Comparison of ENCODE assay signal across 19 cellular contexts in genomic region chr2:240499309-240500301, GRCh38. TPM values are rescaled to one million over a fixed set of nuclear protein-coding genes. Genes with fewer than 3 reads are reported as not detected.
DNase-seq lines count a peak whose midpoint lies in the region; ATAC-seq and TF ChIP-seq lines count a peak whose summit lies in the region.
"Had no signal": no experiment of that assay in that cellular context is flagged by ENCODE, and none has a peak within 500 bp of the region (broad histone marks: within the 10 kb centered on the region; RNA-seq: fewer than 3 reads in every experiment).

No MANE protein-coding gene starts in this region.

- no peaks in the 10 kb centered on the region for H3K27me3 ChIP-seq in vagina
- H3K27me3 ChIP-seq: left lung, testis had no signal

- DNase-seq in natural killer cell: peak; percentile 13
- no peak for DNase-seq in natural killer cell treated with Interleukin-12 subunit alpha and Interleukin-12 subunit beta and Interleukin-15 and Interleukin-18, amount 100 ng/mL, for 72 hours (ENCODE audit: low spot score)
- DNase-seq in coronary artery (ENCODE audit: low spot score): peak; percentile 65
- DNase-seq in mucosa of gallbladder (ENCODE audit: low spot score): peak; percentile 2
- peak; percentile 60 to 95 for DNase-seq in vagina (ENCODE audit: extremely low spot score in 2 of 2)
- DNase-seq in T-helper 1 cell: no peak
- DNase-seq: activated CD4-positive, CD25-positive, alpha-beta regulatory T cell; cerebellar nuclear complex; DND-41; effector CD8-positive, alpha-beta T cell; IMR-90; PC-9; small intestine; T1000; testis had no signal

- no peaks in the 10 kb centered on the region for H3K4me1 Mint-ChIP-seq in natural killer cell
- no peaks in the 10 kb centered on the region for H3K4me1 Mint-ChIP-seq in natural killer cell treated with Interleukin-12 subunit alpha and Interleukin-12 subunit beta and Interleukin-15 and Interleukin-18, amount 100 ng/mL, for 72 hours (ENCODE audit: low read depth in 2 of 2)
- H3K4me1 Mint-ChIP-seq: activated naive CD4-positive, alpha-beta T cell treated with anti-CD3 and anti-CD28 coated beads, Interleukin-2, amount 50 U/mL, for 24 hours had no signal

- H3K4me3 ChIP-seq in coronary artery (no peak overlapping the region), vagina (no peak overlapping the region)
- H3K4me3 ChIP-seq: left lung, PC-9, testis had no signal

- ATAC-seq in natural killer cell (no peak), GM18858 (IDR thresholded peaks at IDR 0.05; ENCODE audit: unreplicated experiment) (no peak)
- ATAC-seq in natural killer cell treated with Interleukin-12 subunit alpha and Interleukin-12 subunit beta and Interleukin-15 and Interleukin-18, amount 100 ng/mL, for 72 hours: no peak
- ATAC-seq: left lung had no signal

- H3K27me3 Mint-ChIP-seq in natural killer cell (ENCODE audit: low read depth in 2 of 2): no peaks in the 10 kb centered on the region
- no peaks in the 10 kb centered on the region for H3K27me3 Mint-ChIP-seq in natural killer cell treated with Interleukin-12 subunit alpha and Interleukin-12 subunit beta and Interleukin-15 and Interleukin-18, amount 100 ng/mL, for 72 hours
- H3K27me3 Mint-ChIP-seq: activated naive CD4-positive, alpha-beta T cell treated with anti-CD3 and anti-CD28 coated beads, Interleukin-2, amount 50 U/mL, for 24 hours had no signal

- intact Hi-C loops in natural killer cell (cut with micrococcal nuclease): no loop called here
- intact Hi-C loops in vagina (cut with DNase I): no loop called here

- no peak overlapping the region for H3K4me3 Mint-ChIP-seq in natural killer cell
- H3K4me3 Mint-ChIP-seq in natural killer cell treated with Interleukin-12 subunit alpha and Interleukin-12 subunit beta and Interleukin-15 and Interleukin-18, amount 100 ng/mL, for 72 hours: no peak overlapping the region
- H3K4me3 Mint-ChIP-seq: activated naive CD4-positive, alpha-beta T cell treated with anti-CD3 and anti-CD28 coated beads, Interleukin-2, amount 50 U/mL, for 24 hours had no signal

- no peaks in the 10 kb centered on the region for H3K9me3 ChIP-seq in vagina
- H3K9me3 ChIP-seq: testis had no signal

- TF ChIP-seq POLR2A in vagina (IDR thresholded peaks at IDR 0.05): no peak

- H3K27ac Mint-ChIP-seq in natural killer cell: no peak overlapping the region
- no peak overlapping the region for H3K27ac Mint-ChIP-seq in natural killer cell treated with Interleukin-12 subunit alpha and Interleukin-12 subunit beta and Interleukin-15 and Interleukin-18, amount 100 ng/mL, for 72 hours
- H3K27ac Mint-ChIP-seq: activated naive CD4-positive, alpha-beta T cell treated with anti-CD3 and anti-CD28 coated beads, Interleukin-2, amount 50 U/mL, for 24 hours had no signal

- H3K27ac ChIP-seq in coronary artery (no peak overlapping the region), vagina (no peak overlapping the region)
- H3K27ac ChIP-seq: HL-60, left lung, PC-9, testis had no signal

- TF ChIP-seq CTCF in natural killer cell (IDR thresholded peaks at IDR 0.05) (no peak), coronary artery (IDR thresholded peaks at IDR 0.05) (no peak), vagina (IDR thresholded peaks at IDR 0.05) (no peak)

- no peaks in the 10 kb centered on the region for H3K9me3 Mint-ChIP-seq in natural killer cell
- no peaks in the 10 kb centered on the region for H3K9me3 Mint-ChIP-seq in natural killer cell treated with Interleukin-12 subunit alpha and Interleukin-12 subunit beta and Interleukin-15 and Interleukin-18, amount 100 ng/mL, for 72 hours
- H3K9me3 Mint-ChIP-seq: activated naive CD4-positive, alpha-beta T cell treated with anti-CD3 and anti-CD28 coated beads, Interleukin-2, amount 50 U/mL, for 24 hours had no signal

- no peaks in the 10 kb centered on the region for H3K36me3 ChIP-seq in vagina

- peaks cover 6% of the 10 kb centered on the region for H3K36me3 Mint-ChIP-seq in natural killer cell
- peaks cover 13% of the 10 kb centered on the region for H3K36me3 Mint-ChIP-seq in natural killer cell treated with Interleukin-12 subunit alpha and Interleukin-12 subunit beta and Interleukin-15 and Interleukin-18, amount 100 ng/mL, for 72 hours

- H3K4me1 ChIP-seq in vagina: no peaks in the 10 kb centered on the region
- H3K4me1 ChIP-seq: left lung, testis had no signal

RNA-seq across cellular contexts. Expression of gene ANKMY1, which starts 58.2 kb away (rescaled TPM):
- total RNA-seq in natural killer cell (10 to 100 TPM; 43.8 to 51.5 (median 46.6) TPM), mucosa of gallbladder (25.6 TPM), vagina (20.6 TPM)
- 10 to 100 TPM; 13.0 to 40.9 TPM for total RNA-seq in natural killer cell treated with Interleukin-12 subunit alpha and Interleukin-12 subunit beta and Interleukin-15 and Interleukin-18, amount 100 ng/mL, for 72 hours

Comparison
In these comparisons a context has a peak if more than half of its experiments do, and no peak if none do; other contexts are left out.
1. DNase-seq: peak in natural killer cell (single experiment), coronary artery (single experiment), mucosa of gallbladder (single experiment) and vagina (2 of 2); none in natural killer cell treated with Interleukin-12 subunit alpha and Interleukin-12 subunit beta and Interleukin-15 and Interleukin-18, amount 100 ng/mL, for 72 hours (single experiment) and T-helper 1 cell (0 of 5).